Comparison of ENCODE assay signal across 14 cellular contexts in the genomic region with DNA sequence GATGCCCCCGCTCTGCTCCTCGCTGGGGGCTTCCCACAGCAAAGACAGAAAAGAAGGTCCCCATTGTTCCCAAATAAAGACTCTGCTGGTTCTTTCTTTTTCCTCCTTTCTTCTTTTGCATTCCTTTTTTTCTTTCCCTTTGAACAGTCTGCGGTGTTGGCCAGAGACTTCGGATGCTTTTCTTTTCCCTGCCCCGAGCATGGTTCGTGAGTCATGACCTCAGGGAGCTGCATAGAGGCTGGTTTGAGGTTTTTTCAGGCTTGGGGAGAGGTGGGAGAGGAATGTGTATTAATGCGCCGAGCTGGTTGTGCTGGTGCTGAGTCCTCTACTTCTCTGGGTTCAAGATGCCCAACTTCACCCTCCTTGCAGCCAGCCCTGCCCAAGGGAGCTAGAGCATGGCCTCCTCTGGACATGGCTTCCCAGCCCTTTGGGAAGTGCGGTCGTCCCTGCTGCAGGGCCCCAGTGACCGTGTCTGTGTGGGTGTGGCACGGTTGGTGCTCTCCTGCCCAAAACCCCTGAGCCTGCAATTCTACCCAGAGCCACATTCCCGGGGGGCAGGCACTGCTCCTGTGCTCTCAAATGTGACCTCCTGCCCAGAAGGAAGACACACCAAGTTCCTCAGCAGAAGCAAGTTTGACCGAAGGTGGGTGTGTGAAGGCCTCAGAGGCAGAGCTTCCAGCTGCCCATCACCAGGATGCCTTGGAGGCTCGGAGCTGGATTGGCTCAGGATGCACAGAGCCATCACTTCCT. TPM values are rescaled to one million over a fixed set of nuclear protein-coding genes. Genes with fewer than 3 reads are reported as not detected.
A peak's percentile ranks its signal among the peaks of the same experiment; 100 is the strongest.
DNase-seq lines count a peak whose midpoint lies in the region; ATAC-seq and TF ChIP-seq lines count a peak whose summit lies in the region.
"Had no signal": no experiment of that assay in that cellular context is flagged by ENCODE, and none has a peak within 500 bp of the region (broad histone marks: within the 10 kb centered on the region; RNA-seq: fewer than 3 reads in every experiment).

No MANE protein-coding gene starts in this region.

- in situ Hi-C loops in Caki2 (cut with HindIII; ENCODE audit: low pct_unique_long_range_greater_than_20kb, low sequenced_read_pairs) = no loop called here

- DNase-seq in Caki2 (ENCODE audit: low read depth) = peak; percentile 51
- DNase-seq in NB4 (ENCODE audit: low read depth) = peak; percentile 41
- DNase-seq in myocyte (ENCODE audit: low read depth) = peak; percentile 4
- no peak for DNase-seq in NCI-H526 (lab: John Stamatoyannopoulos, UW)
- no peak for DNase-seq in stimulated activated naive CD8-positive, alpha-beta T cell treated with anti-CD3 and anti-CD28 coated beads, Interleukin-15, Interleukin-2, amounts not matched to agents 100 U/mL and 50 U/mL, for 24 hours
- DNase-seq in activated gamma-delta T cell (lab: John Stamatoyannopoulos, UW) = no peak
- DNase-seq: activated CD8-positive, alpha-beta memory T cell treated with anti-CD3 and anti-CD28 coated beads, Interleukin-2, amount 10 ng/mL, durations not matched to agents 7 days and 5 days; NCI-H524; T-helper 1 cell had no signal

- no peak for TF ChIP-seq CTCF in NB4 (IDR thresholded peaks at IDR 0.05; ENCODE audit: low read depth, low read length)

- H3K4me3 ChIP-seq in NB4 (ENCODE audit: low read depth, low read length) = no peak overlapping the region
- H3K4me3 ChIP-seq: right atrium auricular region, vagina had no signal

- no peak for ATAC-seq in GM18873 (IDR thresholded peaks at IDR 0.05; ENCODE audit: low FRiP score, unreplicated experiment)
- ATAC-seq in stimulated activated naive CD8-positive, alpha-beta T cell treated with anti-CD3 and anti-CD28 coated beads, Interleukin-15, Interleukin-2, amounts not matched to agents 100 U/mL and 50 U/mL, for 24 hours = no peak
- ATAC-seq: activated CD8-positive, alpha-beta memory T cell treated with anti-CD3 and anti-CD28 coated beads, Interleukin-2, amount 10 ng/mL, durations not matched to agents 7 days and 5 days had no signal

- no peak for TF ChIP-seq POLR2A in NB4 (IDR thresholded peaks at IDR 0.05; ENCODE audit: extremely low read depth, insufficient read length)

- peak overlapping the region; percentile 29 for H3K27ac ChIP-seq in cingulate gyrus (ENCODE audit: low read depth, low read length)
- H3K27ac ChIP-seq: KMS-11, right atrium auricular region, vagina had no signal

RNA-seq across cellular contexts. Expression of a gene that starts 9.0 kb away (rescaled TPM):
- total RNA-seq in Caki2 (2014; rRNA removed; shearing (Covaris generic); ENCODE audit: low replicate concordance) = 5.9 and 7.8 TPM in 2 replicates
- 0.86 and 1.1 TPM in 2 replicates for total RNA-seq in myocyte
- polyA plus RNA-seq in myocyte (2012) = 1.0 TPM

Comparison
In these comparisons a context has a peak if more than half of its experiments do, and no peak if none do; other contexts are left out.
1. DNase-seq: peak in Caki2 (single experiment), NB4 (single experiment) and myocyte (single experiment); none in NCI-H526 (0 of 2), stimulated activated naive CD8-positive, alpha-beta T cell treated with anti-CD3 and anti-CD28 coated beads, Interleukin-15, Interleukin-2, amounts not matched to agents 100 U/mL and 50 U/mL, for 24 hours (single experiment) and activated gamma-delta T cell (single experiment).